Comparison of ENCODE assay signal across 1 cellular context in the genomic region with DNA sequence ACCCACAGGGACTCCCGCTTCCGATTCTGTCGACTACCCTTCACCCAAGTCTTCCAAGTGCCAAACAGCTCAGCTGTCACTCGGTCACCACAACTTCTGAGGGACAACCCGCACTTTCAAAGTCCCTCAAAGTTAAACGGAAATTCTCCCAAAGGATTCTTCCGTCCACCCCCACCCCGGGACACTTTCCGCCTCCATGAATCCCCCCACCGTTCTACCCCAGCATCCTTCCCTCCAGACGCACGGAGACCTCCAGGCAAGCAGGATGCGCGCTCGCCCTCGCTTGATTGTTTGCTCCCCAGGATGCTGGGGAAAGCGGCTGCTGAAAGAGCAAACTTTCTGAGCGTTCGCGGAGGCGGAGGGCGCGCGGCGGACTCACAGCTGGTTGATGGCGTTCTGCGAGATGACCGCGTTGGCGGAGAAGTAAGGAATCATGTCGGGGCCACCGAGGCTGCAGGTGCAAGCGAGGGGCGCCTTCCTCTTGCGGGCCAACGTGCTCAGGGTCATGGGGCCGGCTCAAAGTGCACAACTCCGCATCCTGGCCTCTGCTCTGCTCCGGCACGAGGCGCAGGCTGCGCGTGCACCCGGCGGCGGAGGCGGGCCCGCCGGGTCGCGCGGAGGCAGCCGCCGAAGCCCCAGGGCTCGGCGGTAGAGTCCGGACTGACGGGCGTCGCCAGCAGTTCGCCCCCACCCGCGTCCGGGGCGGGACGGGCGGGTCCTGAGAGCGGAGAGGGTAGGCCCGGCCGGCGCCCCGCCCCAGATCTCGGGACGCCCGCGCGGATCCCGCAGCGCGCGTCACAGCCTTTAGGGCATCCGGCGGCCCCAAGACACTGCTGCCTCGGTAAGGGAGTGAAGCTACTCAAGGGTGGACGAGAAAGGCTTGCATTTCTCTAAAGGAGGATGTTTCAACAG.
TF ChIP-seq lines count a peak whose summit lies in the region.

No MANE protein-coding gene starts in this region.

TF ChIP-seq in GM12878, 131 proteins besides CTCF, POLR2A, EP300 and RAD21 (continued from another document and continues in another):
- TF ChIP-seq, protein P1, sequence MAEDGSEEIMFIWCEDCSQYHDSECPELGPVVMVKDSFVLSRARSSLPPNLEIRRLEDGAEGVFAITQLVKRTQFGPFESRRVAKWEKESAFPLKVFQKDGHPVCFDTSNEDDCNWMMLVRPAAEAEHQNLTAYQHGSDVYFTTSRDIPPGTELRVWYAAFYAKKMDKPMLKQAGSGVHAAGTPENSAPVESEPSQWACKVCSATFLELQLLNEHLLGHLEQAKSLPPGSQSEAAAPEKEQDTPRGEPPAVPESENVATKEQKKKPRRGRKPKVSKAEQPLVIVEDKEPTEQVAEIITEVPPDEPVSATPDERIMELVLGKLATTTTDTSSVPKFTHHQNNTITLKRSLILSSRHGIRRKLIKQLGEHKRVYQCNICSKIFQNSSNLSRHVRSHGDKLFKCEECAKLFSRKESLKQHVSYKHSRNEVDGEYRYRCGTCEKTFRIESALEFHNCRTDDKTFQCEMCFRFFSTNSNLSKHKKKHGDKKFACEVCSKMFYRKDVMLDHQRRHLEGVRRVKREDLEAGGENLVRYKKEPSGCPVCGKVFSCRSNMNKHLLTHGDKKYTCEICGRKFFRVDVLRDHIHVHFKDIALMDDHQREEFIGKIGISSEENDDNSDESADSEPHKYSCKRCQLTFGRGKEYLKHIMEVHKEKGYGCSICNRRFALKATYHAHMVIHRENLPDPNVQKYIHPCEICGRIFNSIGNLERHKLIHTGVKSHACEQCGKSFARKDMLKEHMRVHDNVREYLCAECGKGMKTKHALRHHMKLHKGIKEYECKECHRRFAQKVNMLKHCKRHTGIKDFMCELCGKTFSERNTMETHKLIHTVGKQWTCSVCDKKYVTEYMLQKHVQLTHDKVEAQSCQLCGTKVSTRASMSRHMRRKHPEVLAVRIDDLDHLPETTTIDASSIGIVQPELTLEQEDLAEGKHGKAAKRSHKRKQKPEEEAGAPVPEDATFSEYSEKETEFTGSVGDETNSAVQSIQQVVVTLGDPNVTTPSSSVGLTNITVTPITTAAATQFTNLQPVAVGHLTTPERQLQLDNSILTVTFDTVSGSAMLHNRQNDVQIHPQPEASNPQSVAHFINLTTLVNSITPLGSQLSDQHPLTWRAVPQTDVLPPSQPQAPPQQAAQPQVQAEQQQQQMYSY (CRISPR knock-in tag; IDR thresholded peaks at IDR 0.05), result no peak
- no peak for TF ChIP-seq MTA3 (IDR thresholded peaks at IDR 0.05; ENCODE audit: borderline replicate concordance, low read length)
- no peak for TF ChIP-seq PAX8 (IDR thresholded peaks at IDR 0.05)
- TF ChIP-seq MEF2B (IDR thresholded peaks at IDR 0.05; ENCODE audit: partially characterized antibody, poor library complexity, severe bottlenecking), result no peak
- TF ChIP-seq, protein P2, sequence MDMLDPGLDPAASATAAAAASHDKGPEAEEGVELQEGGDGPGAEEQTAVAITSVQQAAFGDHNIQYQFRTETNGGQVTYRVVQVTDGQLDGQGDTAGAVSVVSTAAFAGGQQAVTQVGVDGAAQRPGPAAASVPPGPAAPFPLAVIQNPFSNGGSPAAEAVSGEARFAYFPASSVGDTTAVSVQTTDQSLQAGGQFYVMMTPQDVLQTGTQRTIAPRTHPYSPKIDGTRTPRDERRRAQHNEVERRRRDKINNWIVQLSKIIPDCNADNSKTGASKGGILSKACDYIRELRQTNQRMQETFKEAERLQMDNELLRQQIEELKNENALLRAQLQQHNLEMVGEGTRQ (IDR thresholded peaks at IDR 0.05; ENCODE audit: borderline replicate concordance, low read depth, low read length), result no peak
- TF ChIP-seq, protein P3, sequence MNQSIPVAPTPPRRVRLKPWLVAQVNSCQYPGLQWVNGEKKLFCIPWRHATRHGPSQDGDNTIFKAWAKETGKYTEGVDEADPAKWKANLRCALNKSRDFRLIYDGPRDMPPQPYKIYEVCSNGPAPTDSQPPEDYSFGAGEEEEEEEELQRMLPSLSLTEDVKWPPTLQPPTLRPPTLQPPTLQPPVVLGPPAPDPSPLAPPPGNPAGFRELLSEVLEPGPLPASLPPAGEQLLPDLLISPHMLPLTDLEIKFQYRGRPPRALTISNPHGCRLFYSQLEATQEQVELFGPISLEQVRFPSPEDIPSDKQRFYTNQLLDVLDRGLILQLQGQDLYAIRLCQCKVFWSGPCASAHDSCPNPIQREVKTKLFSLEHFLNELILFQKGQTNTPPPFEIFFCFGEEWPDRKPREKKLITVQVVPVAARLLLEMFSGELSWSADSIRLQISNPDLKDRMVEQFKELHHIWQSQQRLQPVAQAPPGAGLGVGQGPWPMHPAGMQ (IDR thresholded peaks at IDR 0.05; ENCODE audit: borderline replicate concordance), result no peak
- TF ChIP-seq, protein P4, sequence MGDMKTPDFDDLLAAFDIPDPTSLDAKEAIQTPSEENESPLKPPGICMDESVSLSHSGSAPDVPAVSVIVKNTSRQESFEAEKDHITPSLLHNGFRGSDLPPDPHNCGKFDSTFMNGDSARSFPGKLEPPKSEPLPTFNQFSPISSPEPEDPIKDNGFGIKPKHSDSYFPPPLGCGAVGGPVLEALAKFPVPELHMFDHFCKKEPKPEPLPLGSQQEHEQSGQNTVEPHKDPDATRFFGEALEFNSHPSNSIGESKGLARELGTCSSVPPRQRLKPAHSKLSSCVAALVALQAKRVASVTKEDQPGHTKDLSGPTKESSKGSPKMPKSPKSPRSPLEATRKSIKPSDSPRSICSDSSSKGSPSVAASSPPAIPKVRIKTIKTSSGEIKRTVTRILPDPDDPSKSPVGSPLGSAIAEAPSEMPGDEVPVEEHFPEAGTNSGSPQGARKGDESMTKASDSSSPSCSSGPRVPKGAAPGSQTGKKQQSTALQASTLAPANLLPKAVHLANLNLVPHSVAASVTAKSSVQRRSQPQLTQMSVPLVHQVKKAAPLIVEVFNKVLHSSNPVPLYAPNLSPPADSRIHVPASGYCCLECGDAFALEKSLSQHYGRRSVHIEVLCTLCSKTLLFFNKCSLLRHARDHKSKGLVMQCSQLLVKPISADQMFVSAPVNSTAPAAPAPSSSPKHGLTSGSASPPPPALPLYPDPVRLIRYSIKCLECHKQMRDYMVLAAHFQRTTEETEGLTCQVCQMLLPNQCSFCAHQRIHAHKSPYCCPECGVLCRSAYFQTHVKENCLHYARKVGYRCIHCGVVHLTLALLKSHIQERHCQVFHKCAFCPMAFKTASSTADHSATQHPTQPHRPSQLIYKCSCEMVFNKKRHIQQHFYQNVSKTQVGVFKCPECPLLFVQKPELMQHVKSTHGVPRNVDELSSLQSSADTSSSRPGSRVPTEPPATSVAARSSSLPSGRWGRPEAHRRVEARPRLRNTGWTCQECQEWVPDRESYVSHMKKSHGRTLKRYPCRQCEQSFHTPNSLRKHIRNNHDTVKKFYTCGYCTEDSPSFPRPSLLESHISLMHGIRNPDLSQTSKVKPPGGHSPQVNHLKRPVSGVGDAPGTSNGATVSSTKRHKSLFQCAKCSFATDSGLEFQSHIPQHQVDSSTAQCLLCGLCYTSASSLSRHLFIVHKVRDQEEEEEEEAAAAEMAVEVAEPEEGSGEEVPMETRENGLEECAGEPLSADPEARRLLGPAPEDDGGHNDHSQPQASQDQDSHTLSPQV (IDR thresholded peaks at IDR 0.05), result no peak
- TF ChIP-seq BRCA1 (IDR thresholded peaks at IDR 0.05; ENCODE audit: low read depth, low read length), result peak; percentile 69
- TF ChIP-seq, protein P5, sequence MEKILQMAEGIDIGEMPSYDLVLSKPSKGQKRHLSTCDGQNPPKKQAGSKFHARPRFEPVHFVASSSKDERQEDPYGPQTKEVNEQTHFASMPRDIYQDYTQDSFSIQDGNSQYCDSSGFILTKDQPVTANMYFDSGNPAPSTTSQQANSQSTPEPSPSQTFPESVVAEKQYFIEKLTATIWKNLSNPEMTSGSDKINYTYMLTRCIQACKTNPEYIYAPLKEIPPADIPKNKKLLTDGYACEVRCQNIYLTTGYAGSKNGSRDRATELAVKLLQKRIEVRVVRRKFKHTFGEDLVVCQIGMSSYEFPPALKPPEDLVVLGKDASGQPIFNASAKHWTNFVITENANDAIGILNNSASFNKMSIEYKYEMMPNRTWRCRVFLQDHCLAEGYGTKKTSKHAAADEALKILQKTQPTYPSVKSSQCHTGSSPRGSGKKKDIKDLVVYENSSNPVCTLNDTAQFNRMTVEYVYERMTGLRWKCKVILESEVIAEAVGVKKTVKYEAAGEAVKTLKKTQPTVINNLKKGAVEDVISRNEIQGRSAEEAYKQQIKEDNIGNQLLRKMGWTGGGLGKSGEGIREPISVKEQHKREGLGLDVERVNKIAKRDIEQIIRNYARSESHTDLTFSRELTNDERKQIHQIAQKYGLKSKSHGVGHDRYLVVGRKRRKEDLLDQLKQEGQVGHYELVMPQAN (conservative IDR thresholded peaks at IDR 0.05), result peak; percentile 91
- peak; percentile 74; the same call in 1 of the 2 replicates for TF ChIP-seq RB1 (IDR thresholded peaks at IDR 0.05; ENCODE audit: borderline replicate concordance)
- TF ChIP-seq, protein P6, sequence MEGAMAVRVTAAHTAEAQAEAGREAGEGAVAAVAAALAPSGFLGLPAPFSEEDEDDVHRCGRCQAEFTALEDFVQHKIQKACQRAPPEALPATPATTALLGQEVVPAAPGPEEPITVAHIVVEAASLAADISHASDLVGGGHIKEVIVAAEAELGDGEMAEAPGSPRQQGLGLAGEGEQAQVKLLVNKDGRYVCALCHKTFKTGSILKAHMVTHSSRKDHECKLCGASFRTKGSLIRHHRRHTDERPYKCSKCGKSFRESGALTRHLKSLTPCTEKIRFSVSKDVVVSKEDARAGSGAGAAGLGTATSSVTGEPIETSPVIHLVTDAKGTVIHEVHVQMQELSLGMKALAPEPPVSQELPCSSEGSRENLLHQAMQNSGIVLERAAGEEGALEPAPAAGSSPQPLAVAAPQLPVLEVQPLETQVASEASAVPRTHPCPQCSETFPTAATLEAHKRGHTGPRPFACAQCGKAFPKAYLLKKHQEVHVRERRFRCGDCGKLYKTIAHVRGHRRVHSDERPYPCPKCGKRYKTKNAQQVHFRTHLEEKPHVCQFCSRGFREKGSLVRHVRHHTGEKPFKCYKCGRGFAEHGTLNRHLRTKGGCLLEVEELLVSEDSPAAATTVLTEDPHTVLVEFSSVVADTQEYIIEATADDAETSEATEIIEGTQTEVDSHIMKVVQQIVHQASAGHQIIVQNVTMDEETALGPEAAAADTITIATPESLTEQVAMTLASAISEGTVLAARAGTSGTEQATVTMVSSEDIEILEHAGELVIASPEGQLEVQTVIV (IDR thresholded peaks at IDR 0.05; ENCODE audit: borderline replicate concordance, partially characterized antibody), result no peak
- TF ChIP-seq RUNX3 (IDR thresholded peaks at IDR 0.05; ENCODE audit: low read length), result no peak
- peak; percentile 79; the same call in 1 of the 2 replicates for TF ChIP-seq SMARCA5 (IDR thresholded peaks at IDR 0.05)
- peak; percentile 20; the same call in 1 of the 2 replicates for TF ChIP-seq NRF1 (conservative IDR thresholded peaks at IDR 0.05; ENCODE audit: low read depth, low read length)
- peak; percentile 79 for TF ChIP-seq DPF2 (IDR thresholded peaks at IDR 0.05)
- no peak for TF ChIP-seq EZH2 (IDR thresholded peaks at IDR 0.05; ENCODE audit: borderline replicate concordance, control insufficient read depth, low read depth, low read length)
- TF ChIP-seq HDAC2 (IDR thresholded peaks at IDR 0.05), result no peak
- no peak for TF ChIP-seq SIX5 (IDR thresholded peaks at IDR 0.05; ENCODE audit: low read depth, low read length, severe bottlenecking)
- TF ChIP-seq HDGF (IDR thresholded peaks at IDR 0.05), result 0 out of 2 replicates have a peak, but pooled peaks have one; percentile 26
- TF ChIP-seq MXI1 (IDR thresholded peaks at IDR 0.05; ENCODE audit: low read depth, low read length), result peak; percentile 59
- TF ChIP-seq, protein P7, sequence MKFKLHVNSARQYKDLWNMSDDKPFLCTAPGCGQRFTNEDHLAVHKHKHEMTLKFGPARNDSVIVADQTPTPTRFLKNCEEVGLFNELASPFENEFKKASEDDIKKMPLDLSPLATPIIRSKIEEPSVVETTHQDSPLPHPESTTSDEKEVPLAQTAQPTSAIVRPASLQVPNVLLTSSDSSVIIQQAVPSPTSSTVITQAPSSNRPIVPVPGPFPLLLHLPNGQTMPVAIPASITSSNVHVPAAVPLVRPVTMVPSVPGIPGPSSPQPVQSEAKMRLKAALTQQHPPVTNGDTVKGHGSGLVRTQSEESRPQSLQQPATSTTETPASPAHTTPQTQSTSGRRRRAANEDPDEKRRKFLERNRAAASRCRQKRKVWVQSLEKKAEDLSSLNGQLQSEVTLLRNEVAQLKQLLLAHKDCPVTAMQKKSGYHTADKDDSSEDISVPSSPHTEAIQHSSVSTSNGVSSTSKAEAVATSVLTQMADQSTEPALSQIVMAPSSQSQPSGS (IDR thresholded peaks at IDR 0.05; ENCODE audit: low read length), result no peak
- TF ChIP-seq GATAD2B (conservative IDR thresholded peaks at IDR 0.05; ENCODE audit: low read depth), result peak; percentile 86
- no peak; the same call in 1 of the 2 replicates for TF ChIP-seq TCF12 (IDR thresholded peaks at IDR 0.05; ENCODE audit: low read depth, low read length)
- TF ChIP-seq, protein P8, sequence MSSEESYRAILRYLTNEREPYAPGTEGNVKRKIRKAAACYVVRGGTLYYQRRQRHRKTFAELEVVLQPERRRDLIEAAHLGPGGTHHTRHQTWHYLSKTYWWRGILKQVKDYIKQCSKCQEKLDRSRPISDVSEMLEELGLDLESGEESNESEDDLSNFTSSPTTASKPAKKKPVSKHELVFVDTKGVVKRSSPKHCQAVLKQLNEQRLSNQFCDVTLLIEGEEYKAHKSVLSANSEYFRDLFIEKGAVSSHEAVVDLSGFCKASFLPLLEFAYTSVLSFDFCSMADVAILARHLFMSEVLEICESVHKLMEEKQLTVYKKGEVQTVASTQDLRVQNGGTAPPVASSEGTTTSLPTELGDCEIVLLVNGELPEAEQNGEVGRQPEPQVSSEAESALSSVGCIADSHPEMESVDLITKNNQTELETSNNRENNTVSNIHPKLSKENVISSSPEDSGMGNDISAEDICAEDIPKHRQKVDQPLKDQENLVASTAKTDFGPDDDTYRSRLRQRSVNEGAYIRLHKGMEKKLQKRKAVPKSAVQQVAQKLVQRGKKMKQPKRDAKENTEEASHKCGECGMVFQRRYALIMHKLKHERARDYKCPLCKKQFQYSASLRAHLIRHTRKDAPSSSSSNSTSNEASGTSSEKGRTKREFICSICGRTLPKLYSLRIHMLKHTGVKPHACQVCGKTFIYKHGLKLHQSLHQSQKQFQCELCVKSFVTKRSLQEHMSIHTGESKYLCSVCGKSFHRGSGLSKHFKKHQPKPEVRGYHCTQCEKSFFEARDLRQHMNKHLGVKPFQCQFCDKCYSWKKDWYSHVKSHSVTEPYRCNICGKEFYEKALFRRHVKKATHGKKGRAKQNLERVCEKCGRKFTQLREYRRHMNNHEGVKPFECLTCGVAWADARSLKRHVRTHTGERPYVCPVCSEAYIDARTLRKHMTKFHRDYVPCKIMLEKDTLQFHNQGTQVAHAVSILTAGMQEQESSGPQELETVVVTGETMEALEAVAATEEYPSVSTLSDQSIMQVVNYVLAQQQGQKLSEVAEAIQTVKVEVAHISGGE (CRISPR knock-in tag; IDR thresholded peaks at IDR 0.05), result no peak
- no peak for TF ChIP-seq MYB (IDR thresholded peaks at IDR 0.05; ENCODE audit: borderline replicate concordance, low read depth, low read length)
- TF ChIP-seq HCFC1 (IDR thresholded peaks at IDR 0.05; ENCODE audit: low read length), result no peak
- TF ChIP-seq KLF5 (IDR thresholded peaks at IDR 0.05; ENCODE audit: partially characterized antibody), result no peak
- no peak for TF ChIP-seq NR2C2 (IDR thresholded peaks at IDR 0.05; ENCODE audit: borderline replicate concordance, control insufficient read depth, insufficient read length, low read depth)
- peak; percentile 59; the same call in 1 of the 2 replicates for TF ChIP-seq TCF3 (IDR thresholded peaks at IDR 0.05; ENCODE audit: borderline replicate concordance, insufficient read depth, low read depth, low read length)
- 0 out of 2 replicates have a peak, but pooled peaks have one; percentile 35 for TF ChIP-seq TBL1XR1 (IDR thresholded peaks at IDR 0.05; ENCODE audit: low read depth, low read length)
- TF ChIP-seq KAT2A (conservative IDR thresholded peaks at IDR 0.05; ENCODE audit: control insufficient read depth, low read depth, low read length), result no peak
